Comparison of ENCODE assay signal across 26 cellular contexts in genomic region chr6:165915022-165915770, GRCh38.
"Had no signal": no experiment of that assay in that cellular context is flagged by ENCODE, and none has a peak within 500 bp of the region (broad histone marks: within the 10 kb centered on the region; RNA-seq: fewer than 3 reads in every experiment).

No MANE protein-coding gene starts in this region.

- H3K27ac ChIP-seq: left ventricle myocardium inferior, neural progenitor cell, pancreas, prostate gland, sigmoid colon, spleen, stomach, testis, thyroid gland, transverse colon, upper lobe of left lung, uterus had no signal

- H2AFZ ChIP-seq: neural progenitor cell had no signal

- H3K9ac ChIP-seq: neural progenitor cell had no signal

- DNase-seq: islet precursor cell; left ventricle myocardium inferior; mesendoderm; naive B cell; natural killer cell; nephron progenitor cell; pancreas; posterior cingulate gyrus; retina; right cardiac atrium; sigmoid colon; small intestine; spleen; stimulated activated CD4-positive, alpha-beta T cell treated with anti-CD3 and anti-CD28 coated beads, Interleukin-4, amount 100 ng/mL, for 4 hours; stimulated activated CD8-positive, alpha-beta memory T cell treated with anti-CD3 and anti-CD28 coated beads, Interleukin-4, amount 100 ng/mL, for 48 hours; stimulated activated naive B cell treated with anti-CD40 and anti-IgM and Interleukin-4, amounts not matched to agents 10 μg/mL and 1 μg/mL and 100 μg/mL, for 72 hours; stimulated activated naive CD8-positive, alpha-beta T cell treated with anti-CD3 and anti-CD28 coated beads, Interleukin-15, Interleukin-2, amounts not matched to agents 100 U/mL and 50 U/mL, for 24 hours; stomach; testis; thyroid gland; transverse colon; upper lobe of left lung; uterus had no signal

- H3K27me3 ChIP-seq: neural progenitor cell, sigmoid colon, stomach, testis, thyroid gland, transverse colon, upper lobe of left lung, uterus had no signal

- FAIRE-seq: pancreas, small intestine had no signal

- H3K9me3 ChIP-seq: left ventricle myocardium inferior, pancreas, prostate gland, sigmoid colon, spleen, stomach, testis, thyroid gland, transverse colon, upper lobe of left lung, uterus had no signal

- ATAC-seq: pancreas; right cardiac atrium; stimulated activated naive B cell treated with anti-CD40 and anti-IgM and Interleukin-4, amounts not matched to agents 10 μg/mL and 1 μg/mL and 100 μg/mL, for 72 hours; stimulated activated naive CD8-positive, alpha-beta T cell treated with anti-CD3 and anti-CD28 coated beads, Interleukin-15, Interleukin-2, amounts not matched to agents 100 U/mL and 50 U/mL, for 24 hours had no signal

- H3K36me3 ChIP-seq: left ventricle myocardium inferior, neural progenitor cell, pancreas, prostate gland, sigmoid colon, spleen, stomach, thyroid gland, transverse colon, upper lobe of left lung, uterus had no signal

- H3K4me1 ChIP-seq: left ventricle myocardium inferior, neural progenitor cell, pancreas, prostate gland, sigmoid colon, spleen, stomach, testis, transverse colon, upper lobe of left lung, uterus had no signal

- H3K4me3 ChIP-seq: left ventricle myocardium inferior, lung, neural progenitor cell, pancreas, prostate gland, sigmoid colon, spleen, stomach, testis, thyroid gland, transverse colon, upper lobe of left lung, uterus had no signal

- H3K4me2 ChIP-seq: neural progenitor cell had no signal
